Comparison of ENCODE assay signal across 30 cellular contexts in the genomic region with DNA sequence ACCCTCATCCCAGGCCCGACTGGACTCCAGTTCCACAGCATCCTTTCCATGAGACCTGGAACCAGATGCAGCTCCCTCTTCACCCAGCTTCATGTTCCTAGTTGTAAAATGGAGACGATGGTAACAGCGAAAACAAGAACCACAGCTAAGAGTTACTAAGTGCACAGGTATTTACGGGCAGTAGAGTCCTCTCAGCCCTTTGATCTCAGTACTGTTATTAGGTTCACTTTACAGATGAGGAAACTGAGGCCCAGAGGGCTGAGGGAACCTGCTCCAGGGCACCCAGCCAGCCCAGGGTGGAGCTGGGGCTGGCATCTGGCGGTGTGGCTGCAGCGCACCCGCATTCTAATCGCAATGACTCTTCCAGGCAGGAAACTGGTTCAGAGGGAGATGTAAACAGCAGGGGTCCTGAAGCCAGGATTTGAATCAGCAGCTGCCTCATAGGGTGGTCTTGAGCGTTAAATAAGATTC. TPM values are rescaled to one million over a fixed set of nuclear protein-coding genes. Genes with fewer than 3 reads are reported as not detected.
DNase-seq lines count a peak whose midpoint lies in the region; ATAC-seq and TF ChIP-seq lines count a peak whose summit lies in the region.
"Had no signal": no experiment of that assay in that cellular context is flagged by ENCODE, and none has a peak within 500 bp of the region (broad histone marks: within the 10 kb centered on the region; RNA-seq: fewer than 3 reads in every experiment).

No MANE protein-coding gene starts in this region.

- H2BK5ac ChIP-seq in H9 (ENCODE audit: insufficient read length, low read length) (no peak overlapping the region), mesenchymal stem cell (ENCODE audit: low read depth, low read length, poor library complexity, severe bottlenecking) (no peak overlapping the region)

- DNase-seq in A172 (ENCODE audit: low spot score) (peak; percentile 48), H9 (peak; percentile 38), mesenchymal stem cell (no peak)
- DNase-seq: activated CD4-positive, alpha-beta T cell treated with anti-CD3 and anti-CD28 coated beads, Interleukin-2, amount 50 U/mL, for 48 hours; activated CD8-positive, alpha-beta memory T cell treated with anti-CD3 and anti-CD28 coated beads, Interleukin-2, amount 50 U/mL, for 48 hours; activated naive CD4-positive, alpha-beta T cell treated with anti-CD3 and anti-CD28 coated beads, Interleukin-2, amount 50 U/mL, for 16 hours; amniotic stem cell; brain microvascular endothelial cell; CD8-positive, alpha-beta memory T cell; DMS153; GDM1; glutamatergic neuron; NCI-H1092 treated with DMSO at 0.1 percent for 48 hours; NCI-H1930; NCI-H526 treated with DMSO at 0.1 percent for 48 hours; stimulated activated naive CD8-positive, alpha-beta T cell treated with anti-CD3 and anti-CD28 coated beads, Interleukin-15, Interleukin-2, amounts not matched to agents 100 U/mL and 50 U/mL, for 24 hours; T-helper 1 cell had no signal

- peak overlapping the region in 1 of 3 experiments; percentile 53; a peak in 3 of 7 replicates for H3K27ac Mint-ChIP-seq in H9

- no peaks in the 10 kb centered on the region for H3K23me2 ChIP-seq in H9 (ENCODE audit: insufficient read length, low read depth, low read length, poor library complexity, severe bottlenecking)

- no peak overlapping the region for H2BK15ac ChIP-seq in H9 (ENCODE audit: low read depth, low read length)
- no peak overlapping the region for H2BK15ac ChIP-seq in mesenchymal stem cell (ENCODE audit: low read depth, poor library complexity, severe bottlenecking)

- no peak overlapping the region for H3K14ac ChIP-seq in H9 (ENCODE audit: insufficient read depth, low read length)
- H3K14ac ChIP-seq in mesenchymal stem cell (ENCODE audit: low read length in 2 of 2): no peak overlapping the region

- H3K4me3 ChIP-seq in mucosa of stomach (ENCODE audit: low read length) (peak overlapping the region; percentile 42), mesenchymal stem cell (ENCODE audit: insufficient read depth in 1 of 2, low read depth in 1 of 2, low read length in 2 of 2) (no peak overlapping the region)
- H3K4me3 ChIP-seq: lung had no signal

- H3K27ac ChIP-seq in H9 (ENCODE audit: insufficient read length, low read depth, low read length): no peak overlapping the region
- peak overlapping the region; percentile 91 for H3K27ac ChIP-seq in VCaP
- H3K27ac ChIP-seq in mesenchymal stem cell (ENCODE audit: low read length, poor library complexity, severe bottlenecking): no peak overlapping the region
- H3K27ac ChIP-seq: brain microvascular endothelial cell, epithelial cell of prostate, parathyroid adenoma had no signal

- no peaks in the 10 kb centered on the region; a peak in 1 of 7 replicates for H3K36me3 Mint-ChIP-seq in H9 (ENCODE audit: insufficient read depth in 1 of 3, low read depth in 3 of 3)
- H3K36me3 Mint-ChIP-seq: CD8-positive, alpha-beta memory T cell; IgD-negative memory B cell had no signal

- H3T11ph ChIP-seq in H9 (ENCODE audit: low read length): no peak overlapping the region

- no peaks in the 10 kb centered on the region for H3K9me3 Mint-ChIP-seq in H9
- H3K9me3 Mint-ChIP-seq: CD8-positive, alpha-beta memory T cell had no signal

- peaks cover 10% of the 10 kb centered on the region; the same call in 1 of the 2 replicates for H3K4me1 ChIP-seq in H9 (ENCODE audit: insufficient read depth, low read length)
- peaks cover 35% of the 10 kb centered on the region for H3K4me1 ChIP-seq in mucosa of stomach (ENCODE audit: control insufficient read depth, insufficient read depth, low read length)
- H3K4me1 ChIP-seq in mesenchymal stem cell (ENCODE audit: control insufficient read depth, insufficient read depth, low read depth, low read length): peaks cover 12% of the 10 kb centered on the region
- H3K4me1 ChIP-seq: parathyroid adenoma had no signal

- H4K8ac ChIP-seq in H9 (replicated peaks; ENCODE audit: insufficient read length, low read depth, low read length) (no peak overlapping the region), mesenchymal stem cell (ENCODE audit: low read length) (no peak overlapping the region)

- no peaks in the 10 kb centered on the region for H3K79me2 ChIP-seq in H9 (ENCODE audit: insufficient read depth, low read length)
- H3K79me2 ChIP-seq: parathyroid adenoma had no signal

- H3K27me3 ChIP-seq in H9 (ENCODE audit: insufficient read depth, low read length): no peaks in the 10 kb centered on the region
- H3K27me3 ChIP-seq in mucosa of stomach (ENCODE audit: control insufficient read depth, insufficient read depth, low read length): no peaks in the 10 kb centered on the region
- H3K27me3 ChIP-seq in mesenchymal stem cell (ENCODE audit: control insufficient read depth in 1 of 2, insufficient read depth in 1 of 2, low read length in 2 of 2): peaks cover 0 to 6% of the 10 kb centered on the region in 2 experiments
- H3K27me3 ChIP-seq: brain microvascular endothelial cell had no signal

- peaks cover 41% of the 10 kb centered on the region in 2 experiments for H3K4me1 Mint-ChIP-seq in H9

- H3K79me1 ChIP-seq in H9 (ENCODE audit: insufficient read depth, low read depth, low read length, poor library complexity, severe bottlenecking): no peaks in the 10 kb centered on the region
- no peaks in the 10 kb centered on the region for H3K79me1 ChIP-seq in mesenchymal stem cell (replicated peaks; ENCODE audit: low read length, poor library complexity, severe bottlenecking)

- H3K4me2 ChIP-seq in H9 (ENCODE audit: insufficient read depth, insufficient read length, low read length) (no peak overlapping the region), mesenchymal stem cell (ENCODE audit: low read length, poor library complexity, severe bottlenecking) (no peak overlapping the region)

- H3K18ac ChIP-seq in H9 (ENCODE audit: insufficient read length, low read depth, low read length) (no peak overlapping the region), mesenchymal stem cell (ENCODE audit: low read depth in 1 of 2, low read length in 2 of 2) (no peak overlapping the region)

- WGBS in H9 (ENCODE audit: extremely low coverage, insufficient read length, low lambda C conversion rate): no CpG with 5 or more reads among the region's 9 CpGs
- WGBS in mesenchymal stem cell: 73% methylated on average over 9 of the region's 9 CpGs

- H3K36me3 ChIP-seq in mucosa of stomach (ENCODE audit: control insufficient read depth, insufficient read depth, low read length) (no peaks in the 10 kb centered on the region), mesenchymal stem cell (ENCODE audit: control insufficient read depth in 1 of 2, insufficient read depth in 2 of 2, low read depth in 1 of 2, low read length in 2 of 2) (no peaks in the 10 kb centered on the region)
- H3K36me3 ChIP-seq: brain microvascular endothelial cell had no signal

- no peak overlapping the region for H3K9ac ChIP-seq in H9 (ENCODE audit: extremely low read depth, insufficient read length, low read length)
- H3K9ac ChIP-seq in mucosa of stomach (ENCODE audit: low read length): peak overlapping the region; percentile 93
- H3K9ac ChIP-seq in mesenchymal stem cell (ENCODE audit: low read length): no peak overlapping the region
- H3K9ac ChIP-seq: parathyroid adenoma had no signal

- H2AFZ ChIP-seq in H9 (ENCODE audit: low read length) (no peak overlapping the region), mesenchymal stem cell (ENCODE audit: low read depth, low read length) (no peak overlapping the region)
- H2AFZ ChIP-seq: parathyroid adenoma had no signal

- H3K27me3 Mint-ChIP-seq in H9 (ENCODE audit: low read depth): no peaks in the 10 kb centered on the region
- H3K27me3 Mint-ChIP-seq: CD8-positive, alpha-beta memory T cell had no signal

- H3K9me3 ChIP-seq in H9 (ENCODE audit: control insufficient read depth, low read depth, low read length) (no peaks in the 10 kb centered on the region), mucosa of stomach (ENCODE audit: control insufficient read depth, low read length) (no peaks in the 10 kb centered on the region), mesenchymal stem cell (ENCODE audit: control insufficient read depth, low read length) (no peaks in the 10 kb centered on the region)

- H4K91ac ChIP-seq in H9 (ENCODE audit: insufficient read length, low read depth, low read length) (no peak overlapping the region), mesenchymal stem cell (ENCODE audit: low read length) (no peak overlapping the region)

- H3K56ac ChIP-seq in H9 (ENCODE audit: insufficient read length, low read depth, low read length): no peak overlapping the region

- ATAC-seq in HG03159 (IDR thresholded peaks at IDR 0.05; ENCODE audit: unreplicated experiment) (no peak), HG03378 (IDR thresholded peaks at IDR 0.05; ENCODE audit: unreplicated experiment) (no peak), GM21367 (IDR thresholded peaks at IDR 0.05; ENCODE audit: unreplicated experiment) (no peak)
- ATAC-seq: sciatic nerve; stimulated activated naive CD8-positive, alpha-beta T cell treated with anti-CD3 and anti-CD28 coated beads, Interleukin-15, Interleukin-2, amounts not matched to agents 100 U/mL and 50 U/mL, for 24 hours had no signal

- no peak overlapping the region for H2BK120ac ChIP-seq in H9 (ENCODE audit: low read depth, low read length, poor library complexity, severe bottlenecking)
- H2BK120ac ChIP-seq in mesenchymal stem cell (ENCODE audit: low read depth, low read length): no peak overlapping the region

- H3K23ac ChIP-seq in H9 (ENCODE audit: insufficient read length, low read depth, low read length) (no peak overlapping the region), mesenchymal stem cell (ENCODE audit: low read length in 2 of 2) (no peak overlapping the region)

- no peak overlapping the region for H2BK20ac ChIP-seq in H9 (ENCODE audit: low read depth, low read length, poor library complexity, severe bottlenecking)

- no peak overlapping the region for H4K5ac ChIP-seq in H9 (ENCODE audit: insufficient read length, low read depth, low read length)

- H2AK5ac ChIP-seq in H9 (ENCODE audit: insufficient read length, low read length) (no peak overlapping the region), mesenchymal stem cell (ENCODE audit: low read length, severe bottlenecking) (no peak overlapping the region)

- H3K4ac ChIP-seq in H9 (ENCODE audit: low read depth, low read length) (no peak overlapping the region), mesenchymal stem cell (ENCODE audit: low read depth in 1 of 2, low read length in 2 of 2) (no peak overlapping the region)

- H3K4me3 Mint-ChIP-seq in H9: no peak overlapping the region
- H3K4me3 Mint-ChIP-seq: CD8-positive, alpha-beta memory T cell; IgD-negative memory B cell had no signal

- H2BK12ac ChIP-seq in H9 (ENCODE audit: insufficient read length, low read depth, low read length) (no peak overlapping the region), mesenchymal stem cell (ENCODE audit: low read length in 2 of 2) (no peak overlapping the region)

- no peak for TF ChIP-seq CTCF in H9 (conservative IDR thresholded peaks at IDR 0.05)
- TF ChIP-seq CTCF in VCaP (conservative IDR thresholded peaks at IDR 0.05): no peak

- no peaks in the 10 kb centered on the region for H4K20me1 ChIP-seq in H9 (ENCODE audit: control insufficient read depth, insufficient read depth, insufficient read length)

RNA-seq across cellular contexts. Expression of a gene that starts 0.9 kb away (rescaled TPM):
- total RNA-seq in A172 (2014; rRNA removed; shearing (Covaris generic)): 0.07 TPM in 1 of 2 replicates, not detected in the other
- total RNA-seq in H9 (2021): 0.15 and 0.37 TPM in 2 replicates
- polyA plus RNA-seq in mesenchymal stem cell (2013, experiment 1 of 2): not detected
- not detected for polyA plus RNA-seq in mesenchymal stem cell (2013, experiment 2 of 2)
- total RNA-seq: SK-MEL-5 had no signal
- polyA plus RNA-seq: keratinocyte, neural cell had no signal
